Comparison of ENCODE assay signal across 8 cellular contexts in genomic region chr1:1782399-1783221, GRCh38. TPM values are rescaled to one million over a fixed set of nuclear protein-coding genes. Genes with fewer than 3 reads are reported as not detected.
DNase-seq lines count a peak whose midpoint lies in the region; ATAC-seq and TF ChIP-seq lines count a peak whose summit lies in the region.

No MANE protein-coding gene starts in this region.

- no peak for TF ChIP-seq CTCF in RWPE1 (conservative IDR thresholded peaks at IDR 0.05; ENCODE audit: low read depth)
- no peak for TF ChIP-seq CTCF in lower leg skin (IDR thresholded peaks at IDR 0.05)

- ATAC-seq in SK-N-SH treated with all-trans-retinoic acid at 6 μM for 48 hours: no peak

- H3K27ac ChIP-seq in RWPE1: peak overlapping the region; percentile 91

- CTCF ChIA-PET in RWPE1 (lab: Yijun Ruan, JAX): interaction anchor here (0.5 kb wide), 1 partner anchor 264 kb away, joined by 5 read pairs; no protein-coding TSS in a partner anchor

- intact Hi-C loops in lower leg skin (cut with DNase I; ENCODE audit: low total_unique reads): loop anchor here (10.0 kb wide), 1 partner anchor 112 kb away; the partner anchor contains the start of gene GNB1

- H3K27me3 Mint-ChIP-seq in activated T-cell treated with anti-CD3 and anti-CD28 coated beads, Interleukin-2, amount 50 U/mL, for 24 hours: no peaks in the 10 kb centered on the region

- peaks cover 40% of the 10 kb centered on the region for H3K36me3 Mint-ChIP-seq in activated T-cell treated with anti-CD3 and anti-CD28 coated beads, Interleukin-2, amount 50 U/mL, for 24 hours (ENCODE audit: low read depth)

- no peaks in the 10 kb centered on the region for H3K9me3 Mint-ChIP-seq in activated T-cell treated with anti-CD3 and anti-CD28 coated beads, Interleukin-2, amount 50 U/mL, for 24 hours

- H3K4me3 ChIP-seq in lower leg skin (ENCODE audit: low read depth, poor library complexity, severe bottlenecking): peak overlapping the region; percentile 7

- peak overlapping the region; percentile 88 for H3K27ac Mint-ChIP-seq in activated T-cell treated with anti-CD3 and anti-CD28 coated beads, Interleukin-2, amount 50 U/mL, for 24 hours

- POLR2A ChIA-PET in RWPE1 (lab: Yijun Ruan, JAX; ENCODE audit: low non-redundant PET): no interaction called here

- no peak overlapping the region for H3K4me3 Mint-ChIP-seq in activated T-cell treated with anti-CD3 and anti-CD28 coated beads, Interleukin-2, amount 50 U/mL, for 24 hours

- 1 to 7% methylated on average over 26 to 32 of the region's 36 CpGs for whole genome bisulfite sequencing in lower leg skin, 2 donors

- peaks cover 44% of the 10 kb centered on the region for H3K4me1 Mint-ChIP-seq in activated T-cell treated with anti-CD3 and anti-CD28 coated beads, Interleukin-2, amount 50 U/mL, for 24 hours (ENCODE audit: low read depth)

- TF ChIP-seq POLR2A in lower leg skin (IDR thresholded peaks at IDR 0.05): no peak

- peak; percentile 53 for DNase-seq in activated T-cell treated with anti-CD3 and anti-CD28 coated beads, Interleukin-2, amount 50 U/mL, for 24 hours
- no peak for DNase-seq in activated T-cell treated with anti-CD3 and anti-CD28 coated beads for 4 hours
- peak; percentile 64 for DNase-seq in RWPE1 (ENCODE audit: low spot score)
- peak; percentile 23 for DNase-seq in cerebellum (ENCODE audit: low spot score)
- DNase-seq in lower leg skin (ENCODE audit: low spot score in 2 of 2): peak; percentile 77 to 95
- DNase-seq in superior temporal gyrus (ENCODE audit: extremely low spot score): peak; percentile 26
- DNase-seq in NCI-H82 (lab: John Stamatoyannopoulos, UW): no peak

TF ChIP-seq in SK-N-SH treated with all-trans-retinoic acid at 6 μM for 48 hours, 23 proteins besides CTCF, POLR2A, EP300 and RAD21:
- no peak for TF ChIP-seq ZNF70 (CRISPR knock-in tag; IDR thresholded peaks at IDR 0.05)
- no peak for TF ChIP-seq CSRNP3 (CRISPR knock-in tag; IDR thresholded peaks at IDR 0.05)
- no peak for TF ChIP-seq ARNTL (CRISPR knock-in tag; IDR thresholded peaks at IDR 0.05; ENCODE audit: borderline replicate concordance, low read depth)
- TF ChIP-seq CREB5 (CRISPR knock-in tag; IDR thresholded peaks at IDR 0.05; ENCODE audit: low read depth): no peak
- no peak for TF ChIP-seq ZC3H10 (CRISPR knock-in tag; IDR thresholded peaks at IDR 0.05)
- TF ChIP-seq ZFP3 (CRISPR knock-in tag; IDR thresholded peaks at IDR 0.05): no peak
- no peak for TF ChIP-seq ESRRG (CRISPR knock-in tag; IDR thresholded peaks at IDR 0.05)
- TF ChIP-seq RARB (CRISPR knock-in tag; IDR thresholded peaks at IDR 0.05): no peak
- no peak for TF ChIP-seq PPARA (CRISPR knock-in tag; IDR thresholded peaks at IDR 0.05; ENCODE audit: borderline replicate concordance)
- no peak for TF ChIP-seq POU6F1 (CRISPR knock-in tag; IDR thresholded peaks at IDR 0.05; ENCODE audit: borderline replicate concordance, low read depth)
- TF ChIP-seq ZFP30 (CRISPR knock-in tag; IDR thresholded peaks at IDR 0.05): no peak
- no peak for TF ChIP-seq SNAI2 (CRISPR knock-in tag; IDR thresholded peaks at IDR 0.05)
- no peak for TF ChIP-seq ISL1 (CRISPR knock-in tag; IDR thresholded peaks at IDR 0.05)
- TF ChIP-seq TOX (CRISPR knock-in tag; IDR thresholded peaks at IDR 0.05; ENCODE audit: borderline replicate concordance): no peak
- no peak for TF ChIP-seq TCF4 (CRISPR knock-in tag; IDR thresholded peaks at IDR 0.05; ENCODE audit: borderline replicate concordance)
- TF ChIP-seq OSR1 (CRISPR knock-in tag; IDR thresholded peaks at IDR 0.05): no peak
- TF ChIP-seq TSHZ2 (CRISPR knock-in tag; IDR thresholded peaks at IDR 0.05): no peak
TF ChIP-seq in SK-N-SH treated with all-trans-retinoic acid at 6 μM for 48 hours: peak in this region for 0.

RNA-seq across cellular contexts. Expression of gene NADK, which starts 4.3 kb away (rescaled TPM):
- total RNA-seq in cerebellum (22.4 TPM), lower leg skin (10 to 100 TPM; 45.4 to 58.0 (median 54.2) TPM)

RNA-seq across cellular contexts. Expression of gene CDK11A, which starts 58.5 kb away (rescaled TPM):
- 12.8 TPM for total RNA-seq in cerebellum
- 10 to 100 TPM; 18.1 to 56.9 (median 27.7) TPM for total RNA-seq in lower leg skin

Comparison
In these comparisons a context has a peak if more than half of its experiments do, and no peak if none do; other contexts are left out.
1. DNase-seq: peak in activated T-cell treated with anti-CD3 and anti-CD28 coated beads, Interleukin-2, amount 50 U/mL, for 24 hours (single experiment), RWPE1 (single experiment), cerebellum (single experiment), lower leg skin (2 of 2) and superior temporal gyrus (single experiment); none in activated T-cell treated with anti-CD3 and anti-CD28 coated beads for 4 hours (single experiment) and NCI-H82 (single experiment).